Comparison of ENCODE assay signal across 1 cellular context in the genomic region with DNA sequence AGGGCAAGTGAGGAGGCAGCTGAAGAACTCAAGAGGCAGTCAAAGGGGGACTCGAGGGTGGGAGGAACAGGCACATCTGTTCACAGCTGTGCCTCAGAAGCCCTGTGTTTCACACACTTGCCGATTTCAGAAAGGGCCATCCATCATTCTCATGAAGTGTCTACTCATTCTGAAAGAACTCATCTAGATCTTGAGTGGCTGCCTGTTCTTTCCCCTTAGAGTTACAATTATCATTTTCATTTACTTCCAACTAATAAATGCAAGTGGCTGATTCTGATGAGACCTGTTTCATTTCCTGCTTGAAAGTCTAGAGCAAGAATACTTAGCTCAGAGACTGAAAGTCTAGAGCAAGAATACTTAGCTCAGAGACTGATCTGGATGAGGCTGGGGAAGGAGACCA.
TF ChIP-seq lines count a peak whose summit lies in the region.

No MANE protein-coding gene starts in this region.

TF ChIP-seq in GM12878, 131 proteins besides CTCF, POLR2A, EP300 and RAD21 (continued from another document):
- TF ChIP-seq ZBED1 (IDR thresholded peaks at IDR 0.05; ENCODE audit: borderline replicate concordance) (peak; percentile 44; the same call in 1 of the 2 replicates), NFIC (IDR thresholded peaks at IDR 0.05; ENCODE audit: low read depth, low read length) (peak; percentile 59; the same call in 1 of the 2 replicates), MTA2 (IDR thresholded peaks at IDR 0.05; ENCODE audit: low read depth) (peak; percentile 47; the same call in 1 of the 2 replicates), ETV6 (conservative IDR thresholded peaks at IDR 0.05 in 1 of 2, IDR thresholded peaks at IDR 0.05 in 1 of 2; ENCODE audit: borderline replicate concordance in 1 of 2, low read depth in 1 of 2) (peak in 1 of 2 experiments; percentile 73; a peak in 2 of 4 replicates), CBX5 (IDR thresholded peaks at IDR 0.05; ENCODE audit: low read depth) (peak; percentile 22; the same call in 1 of the 2 replicates), MEF2B (IDR thresholded peaks at IDR 0.05; ENCODE audit: partially characterized antibody, poor library complexity, severe bottlenecking) (peak; percentile 35), FOXM1 (IDR thresholded peaks at IDR 0.05; ENCODE audit: low read depth, low read length) (peak; percentile 50; the same call in 1 of the 2 replicates), JUNB (IDR thresholded peaks at IDR 0.05) (peak; percentile 62)
- TF ChIP-seq, protein P1, sequence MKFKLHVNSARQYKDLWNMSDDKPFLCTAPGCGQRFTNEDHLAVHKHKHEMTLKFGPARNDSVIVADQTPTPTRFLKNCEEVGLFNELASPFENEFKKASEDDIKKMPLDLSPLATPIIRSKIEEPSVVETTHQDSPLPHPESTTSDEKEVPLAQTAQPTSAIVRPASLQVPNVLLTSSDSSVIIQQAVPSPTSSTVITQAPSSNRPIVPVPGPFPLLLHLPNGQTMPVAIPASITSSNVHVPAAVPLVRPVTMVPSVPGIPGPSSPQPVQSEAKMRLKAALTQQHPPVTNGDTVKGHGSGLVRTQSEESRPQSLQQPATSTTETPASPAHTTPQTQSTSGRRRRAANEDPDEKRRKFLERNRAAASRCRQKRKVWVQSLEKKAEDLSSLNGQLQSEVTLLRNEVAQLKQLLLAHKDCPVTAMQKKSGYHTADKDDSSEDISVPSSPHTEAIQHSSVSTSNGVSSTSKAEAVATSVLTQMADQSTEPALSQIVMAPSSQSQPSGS (IDR thresholded peaks at IDR 0.05; ENCODE audit: low read length), result peak; percentile 45; the same call in 1 of the 2 replicates
- TF ChIP-seq, protein P2, sequence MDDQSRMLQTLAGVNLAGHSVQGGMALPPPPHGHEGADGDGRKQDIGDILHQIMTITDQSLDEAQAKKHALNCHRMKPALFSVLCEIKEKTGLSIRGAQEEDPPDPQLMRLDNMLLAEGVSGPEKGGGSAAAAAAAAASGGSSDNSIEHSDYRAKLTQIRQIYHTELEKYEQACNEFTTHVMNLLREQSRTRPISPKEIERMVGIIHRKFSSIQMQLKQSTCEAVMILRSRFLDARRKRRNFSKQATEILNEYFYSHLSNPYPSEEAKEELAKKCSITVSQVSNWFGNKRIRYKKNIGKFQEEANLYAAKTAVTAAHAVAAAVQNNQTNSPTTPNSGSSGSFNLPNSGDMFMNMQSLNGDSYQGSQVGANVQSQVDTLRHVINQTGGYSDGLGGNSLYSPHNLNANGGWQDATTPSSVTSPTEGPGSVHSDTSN (IDR thresholded peaks at IDR 0.05; ENCODE audit: insufficient replicate concordance, low read depth, low read length), result peak; percentile 89
- TF ChIP-seq, protein P3, sequence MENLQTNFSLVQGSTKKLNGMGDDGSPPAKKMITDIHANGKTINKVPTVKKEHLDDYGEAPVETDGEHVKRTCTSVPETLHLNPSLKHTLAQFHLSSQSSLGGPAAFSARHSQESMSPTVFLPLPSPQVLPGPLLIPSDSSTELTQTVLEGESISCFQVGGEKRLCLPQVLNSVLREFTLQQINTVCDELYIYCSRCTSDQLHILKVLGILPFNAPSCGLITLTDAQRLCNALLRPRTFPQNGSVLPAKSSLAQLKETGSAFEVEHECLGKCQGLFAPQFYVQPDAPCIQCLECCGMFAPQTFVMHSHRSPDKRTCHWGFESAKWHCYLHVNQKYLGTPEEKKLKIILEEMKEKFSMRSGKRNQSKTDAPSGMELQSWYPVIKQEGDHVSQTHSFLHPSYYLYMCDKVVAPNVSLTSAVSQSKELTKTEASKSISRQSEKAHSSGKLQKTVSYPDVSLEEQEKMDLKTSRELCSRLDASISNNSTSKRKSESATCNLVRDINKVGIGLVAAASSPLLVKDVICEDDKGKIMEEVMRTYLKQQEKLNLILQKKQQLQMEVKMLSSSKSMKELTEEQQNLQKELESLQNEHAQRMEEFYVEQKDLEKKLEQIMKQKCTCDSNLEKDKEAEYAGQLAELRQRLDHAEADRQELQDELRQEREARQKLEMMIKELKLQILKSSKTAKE (IDR thresholded peaks at IDR 0.05; ENCODE audit: low read depth, poor library complexity, severe bottlenecking), result peak; percentile 40
- TF ChIP-seq, protein P4, sequence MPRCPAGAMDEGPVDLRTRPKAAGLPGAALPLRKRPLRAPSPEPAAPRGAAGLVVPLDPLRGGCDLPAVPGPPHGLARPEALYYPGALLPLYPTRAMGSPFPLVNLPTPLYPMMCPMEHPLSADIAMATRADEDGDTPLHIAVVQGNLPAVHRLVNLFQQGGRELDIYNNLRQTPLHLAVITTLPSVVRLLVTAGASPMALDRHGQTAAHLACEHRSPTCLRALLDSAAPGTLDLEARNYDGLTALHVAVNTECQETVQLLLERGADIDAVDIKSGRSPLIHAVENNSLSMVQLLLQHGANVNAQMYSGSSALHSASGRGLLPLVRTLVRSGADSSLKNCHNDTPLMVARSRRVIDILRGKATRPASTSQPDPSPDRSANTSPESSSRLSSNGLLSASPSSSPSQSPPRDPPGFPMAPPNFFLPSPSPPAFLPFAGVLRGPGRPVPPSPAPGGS (IDR thresholded peaks at IDR 0.05; ENCODE audit: borderline replicate concordance, insufficient read depth, low read depth, low read length, poor library complexity, severe bottlenecking), result peak; percentile 65
- TF ChIP-seq, protein P5, sequence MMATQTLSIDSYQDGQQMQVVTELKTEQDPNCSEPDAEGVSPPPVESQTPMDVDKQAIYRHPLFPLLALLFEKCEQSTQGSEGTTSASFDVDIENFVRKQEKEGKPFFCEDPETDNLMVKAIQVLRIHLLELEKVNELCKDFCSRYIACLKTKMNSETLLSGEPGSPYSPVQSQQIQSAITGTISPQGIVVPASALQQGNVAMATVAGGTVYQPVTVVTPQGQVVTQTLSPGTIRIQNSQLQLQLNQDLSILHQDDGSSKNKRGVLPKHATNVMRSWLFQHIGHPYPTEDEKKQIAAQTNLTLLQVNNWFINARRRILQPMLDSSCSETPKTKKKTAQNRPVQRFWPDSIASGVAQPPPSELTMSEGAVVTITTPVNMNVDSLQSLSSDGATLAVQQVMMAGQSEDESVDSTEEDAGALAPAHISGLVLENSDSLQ (IDR thresholded peaks at IDR 0.05), result peak; percentile 90
